In genomic region chr1:93016171-93016570, GRCh38 we compare ENCODE assay signal across 1 cellular context.
TF ChIP-seq lines count a peak whose summit lies in the region.

No MANE protein-coding gene starts in this region.

TF ChIP-seq in endothelial cell of umbilical vein, 7 proteins besides CTCF, POLR2A, EP300 and RAD21 (continued from another document):
- no peak for TF ChIP-seq FOS (IDR thresholded peaks at IDR 0.05; ENCODE audit: borderline replicate concordance, insufficient read depth, low read length)
